In the genomic region with DNA sequence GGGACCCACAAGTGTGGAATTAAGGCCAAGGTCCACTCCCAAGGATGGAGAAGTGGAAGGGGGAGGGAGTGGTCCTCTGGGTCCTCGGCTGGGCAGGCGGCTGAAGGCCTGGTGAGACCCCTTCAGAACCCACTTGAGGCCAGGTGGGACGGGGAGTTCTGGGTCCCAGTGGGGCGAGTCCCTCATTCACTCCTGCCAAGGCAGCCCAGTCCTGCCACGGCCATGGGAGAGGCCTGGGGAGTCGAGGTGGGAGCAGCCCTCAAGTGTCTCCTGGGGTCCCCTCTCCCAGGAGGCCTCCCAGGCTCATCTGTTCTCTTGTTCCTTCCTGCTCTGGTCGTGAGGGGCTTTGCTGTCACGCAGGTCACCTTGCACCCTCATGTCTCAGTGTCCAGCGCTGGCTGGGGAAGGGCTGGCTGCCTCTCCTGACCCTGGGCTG, we compare ENCODE assay signal across 10 cellular contexts. TPM values are rescaled to one million over a fixed set of nuclear protein-coding genes. Genes with fewer than 3 reads are reported as not detected.
DNase-seq lines count a peak whose midpoint lies in the region; ATAC-seq and FAIRE-seq lines count a peak whose summit lies in the region.
"Had no signal": no experiment of that assay in that cellular context is flagged by ENCODE, and none has a peak within 500 bp of the region (broad histone marks: within the 10 kb centered on the region; RNA-seq: fewer than 3 reads in every experiment).

No MANE protein-coding gene starts in this region.

- H3K18ac ChIP-seq in neuronal stem cell (ENCODE audit: low read length) = peak overlapping the region; percentile 31

- no peak overlapping the region for H3K4me3 Mint-ChIP-seq in activated T-helper 2 cell treated with anti-CD3 and anti-CD28 coated beads, Interferon-gamma antibody, Interleukin-2, Interleukin-4, amounts not matched to agents 10 μg/mL and 5 μg/mL and 100 μg/mL, durations not matched to agents 14 hours and 24 hours and 36 hours (ENCODE audit: low read depth)
- H3K4me3 Mint-ChIP-seq: nephron progenitor cell had no signal

- peak overlapping the region; percentile 25 for H3K14ac ChIP-seq in neuronal stem cell (ENCODE audit: low read length)

- peak overlapping the region; percentile 41 for H2BK12ac ChIP-seq in neuronal stem cell (ENCODE audit: low read length)

- peaks cover 0 to 29% (median 0%) of the 10 kb centered on the region in 3 experiments for H3K27me3 ChIP-seq in neuronal stem cell (ENCODE audit: control insufficient read depth in 3 of 3, insufficient read depth in 3 of 3, low read depth in 1 of 3, low read length in 3 of 3)

- no peak overlapping the region for H3K27ac ChIP-seq in neuronal stem cell (replicated peaks; ENCODE audit: low read length)

- no peak overlapping the region for H3K9ac ChIP-seq in neuronal stem cell (ENCODE audit: low read depth, low read length, poor library complexity)

- no peaks in the 10 kb centered on the region for H3K36me3 Mint-ChIP-seq in activated T-helper 2 cell treated with anti-CD3 and anti-CD28 coated beads, Interferon-gamma antibody, Interleukin-2, Interleukin-4, amounts not matched to agents 10 μg/mL and 5 μg/mL and 100 μg/mL, durations not matched to agents 14 hours and 24 hours and 36 hours (ENCODE audit: low read depth)

- peak; percentile 33 for FAIRE-seq in GM19239 (lab: Jason Lieb, UNC)

- no peaks in the 10 kb centered on the region for H3K36me3 ChIP-seq in neuronal stem cell (replicated peaks in 1 of 2; ENCODE audit: control insufficient read depth in 2 of 2, insufficient read depth in 2 of 2, low read length in 2 of 2)

- no peak overlapping the region for H2BK5ac ChIP-seq in neuronal stem cell (ENCODE audit: low read length)

- peaks cover 2% of the 10 kb centered on the region for H3K27me3 Mint-ChIP-seq in activated T-helper 2 cell treated with anti-CD3 and anti-CD28 coated beads, Interferon-gamma antibody, Interleukin-2, Interleukin-4, amounts not matched to agents 10 μg/mL and 5 μg/mL and 100 μg/mL, durations not matched to agents 14 hours and 24 hours and 36 hours (ENCODE audit: low read depth)

- H2AFZ ChIP-seq in neuronal stem cell (ENCODE audit: low read length) = no peak overlapping the region

- H3K9me3 ChIP-seq in neuronal stem cell (replicated peaks in 1 of 2; ENCODE audit: control insufficient read depth in 2 of 2, insufficient read depth in 1 of 2, low read depth in 1 of 2, low read length in 2 of 2) = peaks cover 0 to 6% of the 10 kb centered on the region in 2 donors

- no peak for DNase-seq in GM19239 (ENCODE audit: insufficient read length, low spot score)
- no peak for DNase-seq in activated T-helper 2 cell treated with anti-CD3 and anti-CD28 coated beads, Interferon-gamma antibody, Interleukin-2, Interleukin-4, amounts not matched to agents 10 μg/mL and 5 μg/mL and 100 μg/mL, durations not matched to agents 14 hours and 24 hours and 36 hours (ENCODE audit: low spot score)
- DNase-seq in neuronal stem cell (ENCODE audit: low spot score) = no peak
- DNase-seq in NCI-H1048 (lab: John Stamatoyannopoulos, UW) = no peak
- DNase-seq in C1 segment of cervical spinal cord (lab: John Stamatoyannopoulos, UW) = no peak
- DNase-seq in GM03348 (ENCODE audit: low spot score) = no peak
- DNase-seq: NCI-H524, nephron progenitor cell had no signal

- H4K91ac ChIP-seq in neuronal stem cell (ENCODE audit: low read depth, low read length, poor library complexity) = no peak overlapping the region

- H3K4me2 ChIP-seq in neuronal stem cell (ENCODE audit: insufficient read depth, low read length, poor library complexity, severe bottlenecking) = no peak overlapping the region

- ATAC-seq in HG02885 (IDR thresholded peaks at IDR 0.05; ENCODE audit: poor library complexity, unreplicated experiment) (peak; percentile 4), GM21717 (IDR thresholded peaks at IDR 0.05; ENCODE audit: unreplicated experiment) (no peak)

- intact Hi-C loops in activated T-helper 2 cell treated with anti-CD3 and anti-CD28 coated beads, Interferon-gamma antibody, Interleukin-2, Interleukin-4, amounts not matched to agents 10 μg/mL and 5 μg/mL and 100 μg/mL, durations not matched to agents 14 hours and 24 hours and 36 hours (cut with micrococcal nuclease) = no loop called here

- peaks cover 15% of the 10 kb centered on the region for H3K9me3 Mint-ChIP-seq in activated T-helper 2 cell treated with anti-CD3 and anti-CD28 coated beads, Interferon-gamma antibody, Interleukin-2, Interleukin-4, amounts not matched to agents 10 μg/mL and 5 μg/mL and 100 μg/mL, durations not matched to agents 14 hours and 24 hours and 36 hours

- no peak overlapping the region for H3K4me3 ChIP-seq in neuronal stem cell (ENCODE audit: low read length in 2 of 2)

- H2BK120ac ChIP-seq in neuronal stem cell (ENCODE audit: low read depth, low read length) = no peak overlapping the region

- H3K4me1 Mint-ChIP-seq in activated T-helper 2 cell treated with anti-CD3 and anti-CD28 coated beads, Interferon-gamma antibody, Interleukin-2, Interleukin-4, amounts not matched to agents 10 μg/mL and 5 μg/mL and 100 μg/mL, durations not matched to agents 14 hours and 24 hours and 36 hours (ENCODE audit: low read depth) = peaks cover 25% of the 10 kb centered on the region

- H3K23ac ChIP-seq in neuronal stem cell (ENCODE audit: low read depth, low read length, poor library complexity) = no peak overlapping the region

- H3K4ac ChIP-seq in neuronal stem cell (ENCODE audit: low read length) = no peak overlapping the region

- H2AK5ac ChIP-seq in neuronal stem cell (ENCODE audit: low read depth, low read length) = peak overlapping the region; percentile 43

- H3K27ac Mint-ChIP-seq in activated T-helper 2 cell treated with anti-CD3 and anti-CD28 coated beads, Interferon-gamma antibody, Interleukin-2, Interleukin-4, amounts not matched to agents 10 μg/mL and 5 μg/mL and 100 μg/mL, durations not matched to agents 14 hours and 24 hours and 36 hours = peak overlapping the region; percentile 71
- H3K27ac Mint-ChIP-seq: nephron progenitor cell had no signal

- no peak overlapping the region for H4K8ac ChIP-seq in neuronal stem cell (ENCODE audit: low read depth, low read length)

- peaks cover 0 to 3% of the 10 kb centered on the region in 2 donors for H3K4me1 ChIP-seq in neuronal stem cell (ENCODE audit: control insufficient read depth in 2 of 2, insufficient read depth in 1 of 2, low read depth in 1 of 2, low read length in 2 of 2)

- WGBS in neuronal stem cell (ENCODE audit: extremely low coverage in 2 of 2, insufficient read length in 2 of 2, insufficient replicate concordance in 1 of 2), 2 donors = no CpG with 5 or more reads among the region's 9 CpGs

- no peaks in the 10 kb centered on the region for H3K79me1 ChIP-seq in neuronal stem cell (ENCODE audit: low read depth, low read length)

- H2BK15ac ChIP-seq in neuronal stem cell (ENCODE audit: low read length) = peak overlapping the region; percentile 1

RNA-seq across cellular contexts. Expression of a gene that starts 6.1 kb away (rescaled TPM):
- total RNA-seq in activated T-helper 2 cell treated with anti-CD3 and anti-CD28 coated beads, Interferon-gamma antibody, Interleukin-2, Interleukin-4, amounts not matched to agents 10 μg/mL and 5 μg/mL and 100 μg/mL, durations not matched to agents 14 hours and 24 hours and 36 hours = 64.3 and 72.7 TPM in 2 replicates
- 8.1 TPM for polyA plus RNA-seq in neuronal stem cell (2013, experiment 1 of 2)
- polyA plus RNA-seq in neuronal stem cell (2013, experiment 2 of 2) = 8.7 TPM

RNA-seq across cellular contexts. Expression of a gene that starts 30.7 kb away (rescaled TPM):
- 69.2 and 72.1 TPM in 2 replicates for total RNA-seq in activated T-helper 2 cell treated with anti-CD3 and anti-CD28 coated beads, Interferon-gamma antibody, Interleukin-2, Interleukin-4, amounts not matched to agents 10 μg/mL and 5 μg/mL and 100 μg/mL, durations not matched to agents 14 hours and 24 hours and 36 hours
- polyA plus RNA-seq in neuronal stem cell (2013, experiment 1 of 2) = 14.8 TPM
- 15.1 TPM for polyA plus RNA-seq in neuronal stem cell (2013, experiment 2 of 2)

RNA-seq across cellular contexts. Expression of a gene that starts 56.8 kb away (rescaled TPM):
- total RNA-seq in activated T-helper 2 cell treated with anti-CD3 and anti-CD28 coated beads, Interferon-gamma antibody, Interleukin-2, Interleukin-4, amounts not matched to agents 10 μg/mL and 5 μg/mL and 100 μg/mL, durations not matched to agents 14 hours and 24 hours and 36 hours = 240 and 242 TPM in 2 replicates
- polyA plus RNA-seq in neuronal stem cell (2013, experiment 1 of 2) = 169 TPM
- 159 TPM for polyA plus RNA-seq in neuronal stem cell (2013, experiment 2 of 2)
